37 cellular contexts compared by ENCODE assay signal in the genomic region with DNA sequence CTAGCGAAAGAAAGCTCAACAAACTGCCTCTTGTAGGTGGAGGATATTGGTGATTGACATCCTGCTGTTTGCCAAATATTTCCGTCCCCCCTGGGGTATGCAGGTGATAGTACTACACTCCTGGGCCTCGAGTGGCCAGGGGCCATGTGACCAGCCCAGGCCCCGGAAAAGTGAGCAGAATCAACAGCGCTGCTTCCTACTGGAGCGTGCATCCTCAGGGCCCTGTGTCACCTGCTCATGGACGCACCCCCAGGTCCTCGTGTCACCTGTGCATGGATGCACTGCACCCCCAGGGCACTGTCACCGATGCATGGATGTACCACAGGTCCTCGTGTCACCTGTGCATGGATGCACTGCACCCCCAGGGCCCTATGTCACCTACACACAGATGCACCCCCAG. TPM values are rescaled to one million over a fixed set of nuclear protein-coding genes. Genes with fewer than 3 reads are reported as not detected.
"Had no signal": no experiment of that assay in that cellular context is flagged by ENCODE, and none has a peak within 500 bp of the region (broad histone marks: within the 10 kb centered on the region; RNA-seq: fewer than 3 reads in every experiment).

No MANE protein-coding gene starts in this region.

- H3K4me3 ChIP-seq: adrenal gland, ascending aorta, coronary artery, left ventricle myocardium inferior, lung, pancreas, prostate gland, smooth muscle cell, suprapubic skin, tibial artery had no signal

- DNase-seq: activated CD4-positive, alpha-beta memory T cell treated with anti-CD3 and anti-CD28 coated beads for 36 hours; activated CD4-positive, alpha-beta T cell treated with anti-CD3 and anti-CD28 coated beads, Interleukin-2, amount 10 ng/mL, durations not matched to agents 24 days and 14 days; activated CD8-positive, alpha-beta memory T cell treated with anti-CD3 and anti-CD28 coated beads, Interleukin-2, amount 50 U/mL, for 4 hours; activated effector memory CD4-positive, alpha-beta T cell treated with anti-CD3 and anti-CD28 coated beads, Interleukin-2, amount 50 U/mL, for 16 hours; activated naive CD4-positive, alpha-beta T cell treated with anti-CD3 and anti-CD28 coated beads for 36 hours; activated naive CD8-positive, alpha-beta T cell treated with anti-CD3 and anti-CD28 coated beads for 36 hours; activated T-cell treated with anti-CD3 and anti-CD28 coated beads, Interleukin-2, amount 50 U/mL, for 1 hour; adrenal gland; brain microvascular endothelial cell; effector memory CD8-positive, alpha-beta T cell; foreskin fibroblast; head of caudate nucleus; hippocampal formation; left ventricle myocardium inferior; stimulated activated CD4-positive, alpha-beta T cell treated with anti-CD3 and anti-CD28 coated beads, Interleukin-1b, Interleukin-23, amount 100 ng/mL, for 48 hours; stimulated activated CD4-positive, alpha-beta T cell treated with anti-CD3 and anti-CD28 coated beads, Interleukin-4, amount 100 ng/mL, for 4 hours; stimulated activated CD8-positive, alpha-beta memory T cell treated with anti-CD3 and anti-CD28 coated beads, Interleukin-4, amount 100 ng/mL, for 48 hours; stimulated activated naive B cell treated with anti-CD40 and anti-IgM and Interleukin-4, amounts not matched to agents 10 μg/mL and 1 μg/mL and 100 μg/mL, for 72 hours; T-helper 9 cell; tibial artery had no signal

- H3K36me3 Mint-ChIP-seq: activated CD4-positive, alpha-beta memory T cell treated with anti-CD3 and anti-CD28 coated beads for 36 hours; activated naive CD8-positive, alpha-beta T cell treated with anti-CD3 and anti-CD28 coated beads for 36 hours; natural killer cell treated with Interleukin-12 subunit alpha and Interleukin-12 subunit beta and Interleukin-15 and Interleukin-18, amount 100 ng/mL, for 72 hours; stimulated activated naive B cell treated with anti-CD40 and anti-IgM and Interleukin-4, amounts not matched to agents 10 μg/mL and 1 μg/mL and 100 μg/mL, for 72 hours had no signal

- H3K27ac ChIP-seq: adrenal gland, ascending aorta, brain microvascular endothelial cell, coronary artery, left ventricle myocardium inferior, pancreas, prostate gland, suprapubic skin, tibial artery, VCaP had no signal

- H3K4me1 Mint-ChIP-seq: activated CD4-positive, alpha-beta T cell treated with anti-CD3 and anti-CD28 coated beads, Interleukin-2, amount 10 ng/mL, durations not matched to agents 24 days and 14 days; stimulated activated naive B cell treated with anti-CD40 and anti-IgM and Interleukin-4, amounts not matched to agents 10 μg/mL and 1 μg/mL and 100 μg/mL, for 72 hours had no signal

- H3K9me3 Mint-ChIP-seq: activated CD4-positive, alpha-beta memory T cell treated with anti-CD3 and anti-CD28 coated beads for 36 hours; activated CD4-positive, alpha-beta T cell treated with anti-CD3 and anti-CD28 coated beads, Interleukin-2, amount 10 ng/mL, durations not matched to agents 24 days and 14 days; activated naive CD4-positive, alpha-beta T cell treated with anti-CD3 and anti-CD28 coated beads for 36 hours; activated naive CD8-positive, alpha-beta T cell treated with anti-CD3 and anti-CD28 coated beads for 36 hours; activated T-helper 1 cell treated with anti-CD3 and anti-CD28 coated beads, Interleukin-12 subunit alpha, Interleukin-12 subunit beta, Interleukin-2, Interleukin-4 antibody, amounts not matched to agents 30 ng/mL and 10 ng/mL and 1 ng/mL, durations not matched to agents 14 hours and 24 hours and 36 hours; effector memory CD8-positive, alpha-beta T cell; stimulated activated naive B cell treated with anti-CD40 and anti-IgM and Interleukin-4, amounts not matched to agents 10 μg/mL and 1 μg/mL and 100 μg/mL, for 72 hours; T-helper 1 cell treated with Interleukin-12 subunit alpha and Interleukin-12 subunit beta and Interleukin-4 antibody, amounts not matched to agents 30 μg/mL and 1 μg/mL, for 36 hours had no signal

- H3K4me3 Mint-ChIP-seq: activated CD4-positive, alpha-beta memory T cell treated with anti-CD3 and anti-CD28 coated beads for 36 hours; activated CD4-positive, alpha-beta T cell treated with anti-CD3 and anti-CD28 coated beads, Interleukin-2, amount 10 ng/mL, durations not matched to agents 24 days and 14 days; activated naive CD4-positive, alpha-beta T cell treated with anti-CD3 and anti-CD28 coated beads for 36 hours; activated naive CD8-positive, alpha-beta T cell treated with anti-CD3 and anti-CD28 coated beads for 36 hours; activated T-helper 1 cell treated with anti-CD3 and anti-CD28 coated beads, Interleukin-12 subunit alpha, Interleukin-12 subunit beta, Interleukin-2, Interleukin-4 antibody, amounts not matched to agents 30 ng/mL and 10 ng/mL and 1 ng/mL, durations not matched to agents 14 hours and 24 hours and 36 hours; effector memory CD8-positive, alpha-beta T cell; natural killer cell treated with Interleukin-12 subunit alpha and Interleukin-12 subunit beta and Interleukin-15 and Interleukin-18, amount 100 ng/mL, for 72 hours; stimulated activated naive B cell treated with anti-CD40 and anti-IgM and Interleukin-4, amounts not matched to agents 10 μg/mL and 1 μg/mL and 100 μg/mL, for 72 hours; T-helper 1 cell treated with Interleukin-12 subunit alpha and Interleukin-12 subunit beta and Interleukin-4 antibody, amounts not matched to agents 30 μg/mL and 1 μg/mL, for 36 hours had no signal

- H3K9me3 ChIP-seq: adrenal gland, ascending aorta, left ventricle myocardium inferior, pancreas, prostate gland, suprapubic skin, tibial artery had no signal

- H3K4me1 ChIP-seq: adrenal gland, ascending aorta, left ventricle myocardium inferior, prostate gland, suprapubic skin, tibial artery had no signal

- ATAC-seq: activated CD4-positive, CD25-positive, alpha-beta regulatory T cell treated with anti-CD3 and anti-CD28 coated beads, Interleukin-2, amount 50 U/mL, for 24 hours; effector memory CD8-positive, alpha-beta T cell had no signal

- H3K36me3 ChIP-seq: adrenal gland, ascending aorta, brain microvascular endothelial cell, left ventricle myocardium inferior, pancreas, prostate gland, suprapubic skin, tibial artery had no signal

- H3K27ac Mint-ChIP-seq: activated CD4-positive, alpha-beta memory T cell treated with anti-CD3 and anti-CD28 coated beads for 36 hours; activated CD4-positive, alpha-beta T cell treated with anti-CD3 and anti-CD28 coated beads, Interleukin-2, amount 10 ng/mL, durations not matched to agents 24 days and 14 days; activated naive CD4-positive, alpha-beta T cell treated with anti-CD3 and anti-CD28 coated beads for 36 hours; activated naive CD8-positive, alpha-beta T cell treated with anti-CD3 and anti-CD28 coated beads for 36 hours; activated T-helper 1 cell treated with anti-CD3 and anti-CD28 coated beads, Interleukin-12 subunit alpha, Interleukin-12 subunit beta, Interleukin-2, Interleukin-4 antibody, amounts not matched to agents 30 ng/mL and 10 ng/mL and 1 ng/mL, durations not matched to agents 14 hours and 24 hours and 36 hours; effector memory CD8-positive, alpha-beta T cell; natural killer cell treated with Interleukin-12 subunit alpha and Interleukin-12 subunit beta and Interleukin-15 and Interleukin-18, amount 100 ng/mL, for 72 hours; stimulated activated naive B cell treated with anti-CD40 and anti-IgM and Interleukin-4, amounts not matched to agents 10 μg/mL and 1 μg/mL and 100 μg/mL, for 72 hours; T-helper 1 cell treated with Interleukin-12 subunit alpha and Interleukin-12 subunit beta and Interleukin-4 antibody, amounts not matched to agents 30 μg/mL and 1 μg/mL, for 36 hours had no signal

- H3K27me3 ChIP-seq: adrenal gland, ascending aorta, brain microvascular endothelial cell, pancreas, tibial artery had no signal

RNA-seq across cellular contexts. Expression of a gene that starts 43.8 kb away (rescaled TPM):
- total RNA-seq: activated CD4-positive, alpha-beta memory T cell treated with anti-CD3 and anti-CD28 coated beads for 36 hours; activated CD4-positive, alpha-beta T cell treated with anti-CD3 and anti-CD28 coated beads, Interleukin-2, amount 10 ng/mL, durations not matched to agents 24 days and 14 days; activated CD8-positive, alpha-beta memory T cell treated with anti-CD3 and anti-CD28 coated beads for 36 hours; activated naive CD4-positive, alpha-beta T cell treated with anti-CD3 and anti-CD28 coated beads for 36 hours; activated naive CD8-positive, alpha-beta T cell treated with anti-CD3 and anti-CD28 coated beads for 36 hours; activated T-helper 1 cell treated with anti-CD3 and anti-CD28 coated beads, Interleukin-12 subunit alpha, Interleukin-12 subunit beta, Interleukin-2, Interleukin-4 antibody, amounts not matched to agents 30 ng/mL and 10 ng/mL and 1 ng/mL, durations not matched to agents 14 hours and 24 hours and 36 hours; cardiac septum; endothelial cell of umbilical vein; left ventricle myocardium inferior; mononuclear cell; natural killer cell treated with Interleukin-12 subunit alpha and Interleukin-12 subunit beta and Interleukin-15 and Interleukin-18, amount 100 ng/mL, for 72 hours had no signal
- polyA plus RNA-seq: endothelial cell of umbilical vein, esophagus, lung had no signal
